14 cellular contexts compared by ENCODE assay signal in genomic region chr1:23451452-23451851, GRCh38. TPM values are rescaled to one million over a fixed set of nuclear protein-coding genes. Genes with fewer than 3 reads are reported as not detected.
DNase-seq lines count a peak whose midpoint lies in the region; ATAC-seq, FAIRE-seq and TF ChIP-seq lines count a peak whose summit lies in the region.
"Had no signal": no experiment of that assay in that cellular context is flagged by ENCODE, and none has a peak within 500 bp of the region (broad histone marks: within the 10 kb centered on the region; RNA-seq: fewer than 3 reads in every experiment).

No MANE protein-coding gene starts in this region.

- no peak for TF ChIP-seq POLR2A in HCT116 (IDR thresholded peaks at IDR 0.05; ENCODE audit: borderline replicate concordance, extremely low read depth, insufficient read depth, insufficient read length)

- no peak for FAIRE-seq in GM19239 (lab: Jason Lieb, UNC)
- FAIRE-seq: endometrium had no signal

- peak overlapping the region; percentile 23; the same call in 1 of the 2 replicates for H3K27ac ChIP-seq in 22Rv1
- no peak overlapping the region for H3K27ac ChIP-seq in HCT116 (ENCODE audit: low read depth, low read length)
- no peak overlapping the region for H3K27ac ChIP-seq in Karpas-422 (ENCODE audit: low read length)
- H3K27ac ChIP-seq: thoracic aorta had no signal

- TF ChIP-seq RAD21 in HCT116 (IDR thresholded peaks at IDR 0.05; ENCODE audit: low read depth) = no peak

- peak; percentile 40 for ATAC-seq in HCT116
- ATAC-seq in effector memory CD8-positive, alpha-beta T cell (replicated peaks) = peak; percentile 6

- peak overlapping the region in 1 of 2 donors; percentile 3 for H3K27ac Mint-ChIP-seq in effector memory CD8-positive, alpha-beta T cell
- H3K27ac Mint-ChIP-seq in nephron progenitor cell = peak overlapping the region; percentile 80
- H3K27ac Mint-ChIP-seq: activated CD4-positive, alpha-beta memory T cell treated with anti-CD3 and anti-CD28 coated beads for 36 hours had no signal

- no peaks in the 10 kb centered on the region for H3K36me3 Mint-ChIP-seq in effector memory CD8-positive, alpha-beta T cell (ENCODE audit: insufficient read depth)
- peaks cover 16% of the 10 kb centered on the region for H3K36me3 Mint-ChIP-seq in nephron progenitor cell (ENCODE audit: low read depth)
- H3K36me3 Mint-ChIP-seq: activated CD4-positive, alpha-beta memory T cell treated with anti-CD3 and anti-CD28 coated beads for 36 hours had no signal

- peaks cover 17 to 37% of the 10 kb centered on the region in 2 donors for H3K27me3 Mint-ChIP-seq in effector memory CD8-positive, alpha-beta T cell
- no peaks in the 10 kb centered on the region for H3K27me3 Mint-ChIP-seq in nephron progenitor cell (ENCODE audit: low read depth, poor library complexity)

- no TSS peak for BruUV-seq in HCT116 (replicated peaks; lab: Mats Ljungman, UMichigan)

- no peaks in the 10 kb centered on the region for H3K9me3 Mint-ChIP-seq in effector memory CD8-positive, alpha-beta T cell
- H3K9me3 Mint-ChIP-seq in nephron progenitor cell = no peaks in the 10 kb centered on the region
- H3K9me3 Mint-ChIP-seq: activated CD4-positive, alpha-beta memory T cell treated with anti-CD3 and anti-CD28 coated beads for 36 hours had no signal

- no peak overlapping the region for H2AFZ ChIP-seq in HCT116 (ENCODE audit: low read depth, low read length, poor library complexity, severe bottlenecking)
- no peak overlapping the region for H2AFZ ChIP-seq in Karpas-422 (ENCODE audit: low read length)

- intact Hi-C loops in HCT116 (cut with micrococcal nuclease) = no loop called here

- POLR2A ChIA-PET in HCT116 (lab: Charles Lee) = interaction anchor here (0.9 kb wide), 1 partner anchor 33 kb away, joined by 4 read pairs; the partner anchor contains the start of gene ASAP3

- CTCF ChIA-PET in HCT116 (lab: Charles Lee) = no interaction called here

- H3K4me2 ChIP-seq in HCT116 (ENCODE audit: low read length) (peak overlapping the region; percentile 60), Karpas-422 (ENCODE audit: low read depth, low read length, poor library complexity, severe bottlenecking) (no peak overlapping the region)

- TF ChIP-seq CTCF in 22Rv1 (IDR thresholded peaks at IDR 0.05) (no peak), HCT116 (IDR thresholded peaks at IDR 0.05 in 2 of 3, conservative IDR thresholded peaks at IDR 0.05 in 1 of 3; ENCODE audit: borderline replicate concordance in 1 of 3, insufficient read depth in 1 of 3, low read depth in 2 of 3, low read length in 2 of 3) (no peak), nephron progenitor cell (IDR thresholded peaks at IDR 0.05) (no peak)

- H3K36me3 ChIP-seq in HCT116 (ENCODE audit: control insufficient read depth in 1 of 2, insufficient read depth in 2 of 2, low read length in 2 of 2) = no peaks in the 10 kb centered on the region
- H3K36me3 ChIP-seq in Karpas-422 (ENCODE audit: insufficient read depth, low read length) = no peaks in the 10 kb centered on the region
- H3K36me3 ChIP-seq: thoracic aorta had no signal

- H3K9me3 ChIP-seq in HCT116 (ENCODE audit: control insufficient read depth in 1 of 2, insufficient read depth in 1 of 2, low read depth in 1 of 2, low read length in 2 of 2) (no peaks in the 10 kb centered on the region), Karpas-422 (ENCODE audit: low read length) (no peaks in the 10 kb centered on the region)
- H3K9me3 ChIP-seq: heart right ventricle, thoracic aorta had no signal

- H3K79me2 ChIP-seq in HCT116 (ENCODE audit: insufficient read depth, low read length) (no peaks in the 10 kb centered on the region), Karpas-422 (ENCODE audit: low read length) (no peaks in the 10 kb centered on the region)

- no peak overlapping the region for H3K4me3 ChIP-seq in HCT116 (replicated peaks in 1 of 2; ENCODE audit: low read depth in 1 of 2, low read length in 2 of 2)
- H3K4me3 ChIP-seq in Karpas-422 (ENCODE audit: low read length) = no peak overlapping the region
- H3K4me3 ChIP-seq: heart right ventricle, thoracic aorta had no signal

- peak overlapping the region; percentile 32 for H3K4me3 Mint-ChIP-seq in effector memory CD8-positive, alpha-beta T cell
- no peak overlapping the region for H3K4me3 Mint-ChIP-seq in nephron progenitor cell
- H3K4me3 Mint-ChIP-seq: activated CD4-positive, alpha-beta memory T cell treated with anti-CD3 and anti-CD28 coated beads for 36 hours had no signal

- no peak for DNase-seq in HCT116 (ENCODE audit: low read depth, low spot score)
- no peak for DNase-seq in effector memory CD8-positive, alpha-beta T cell
- no peak for DNase-seq in nephron progenitor cell
- no peak for DNase-seq in NCI-H1092 treated with DMSO at 0.1 percent for 48 hours (lab: John Stamatoyannopoulos, UW)
- DNase-seq in GM19239 (ENCODE audit: insufficient read length, low spot score) = no peak
- no peak for DNase-seq in Karpas-422
- no peak for DNase-seq in SK-N-DZ (ENCODE audit: low spot score)
- DNase-seq: heart right ventricle, NCI-H1417 treated with DMSO at 0.1 percent for 48 hours, NCI-H446 had no signal

- H3K4me1 ChIP-seq in HCT116 (ENCODE audit: control insufficient read depth in 1 of 2, insufficient read depth in 2 of 2, low read length in 2 of 2) (peaks cover 14 to 21% of the 10 kb centered on the region in 2 experiments), Karpas-422 (ENCODE audit: low read length) (peaks cover 10% of the 10 kb centered on the region)

- H3K4me1 Mint-ChIP-seq in effector memory CD8-positive, alpha-beta T cell (ENCODE audit: low read depth in 2 of 2) = peaks cover 18 to 32% of the 10 kb centered on the region in 2 donors
- H3K4me1 Mint-ChIP-seq in nephron progenitor cell = peaks cover 25% of the 10 kb centered on the region

- RAD21 ChIA-PET in HCT116 (lab: Charles Lee; ENCODE audit: low non-redundant PET in 1 of 2, low total read pairs in 2 of 2, uncharacterized antibody in 2 of 2, unreplicated experiment in 2 of 2) = no interaction called here

- H3K27me3 ChIP-seq in HCT116 (ENCODE audit: insufficient read depth, low read length) (no peaks in the 10 kb centered on the region), Karpas-422 (ENCODE audit: low read length) (no peaks in the 10 kb centered on the region; the same call in 1 of the 2 replicates)
- H3K27me3 ChIP-seq: heart right ventricle had no signal

- H4K20me1 ChIP-seq in HCT116 (ENCODE audit: insufficient read depth) (no peaks in the 10 kb centered on the region), Karpas-422 (ENCODE audit: insufficient read depth, low read depth, low read length) (no peaks in the 10 kb centered on the region)

- H3K9ac ChIP-seq in HCT116 (ENCODE audit: low read length) (peak overlapping the region; percentile 15; the same call in 1 of the 2 replicates), Karpas-422 (ENCODE audit: low read length) (no peak overlapping the region)

- no peaks in the 10 kb centered on the region for H3K9me2 ChIP-seq in HCT116 (ENCODE audit: insufficient read depth)
- H3K9me2 ChIP-seq in Karpas-422 (replicated peaks; ENCODE audit: insufficient read depth, low read length) = no peaks in the 10 kb centered on the region

TF ChIP-seq in HCT116, 20 proteins besides CTCF, POLR2A, EP300 and RAD21:
- TF ChIP-seq JUND (IDR thresholded peaks at IDR 0.05) (no peak), POLR2AphosphoS5 (IDR thresholded peaks at IDR 0.05; ENCODE audit: low read depth, low read length) (no peak), SP1 (IDR thresholded peaks at IDR 0.05; ENCODE audit: low read depth) (no peak)
- TF ChIP-seq, protein P1, sequence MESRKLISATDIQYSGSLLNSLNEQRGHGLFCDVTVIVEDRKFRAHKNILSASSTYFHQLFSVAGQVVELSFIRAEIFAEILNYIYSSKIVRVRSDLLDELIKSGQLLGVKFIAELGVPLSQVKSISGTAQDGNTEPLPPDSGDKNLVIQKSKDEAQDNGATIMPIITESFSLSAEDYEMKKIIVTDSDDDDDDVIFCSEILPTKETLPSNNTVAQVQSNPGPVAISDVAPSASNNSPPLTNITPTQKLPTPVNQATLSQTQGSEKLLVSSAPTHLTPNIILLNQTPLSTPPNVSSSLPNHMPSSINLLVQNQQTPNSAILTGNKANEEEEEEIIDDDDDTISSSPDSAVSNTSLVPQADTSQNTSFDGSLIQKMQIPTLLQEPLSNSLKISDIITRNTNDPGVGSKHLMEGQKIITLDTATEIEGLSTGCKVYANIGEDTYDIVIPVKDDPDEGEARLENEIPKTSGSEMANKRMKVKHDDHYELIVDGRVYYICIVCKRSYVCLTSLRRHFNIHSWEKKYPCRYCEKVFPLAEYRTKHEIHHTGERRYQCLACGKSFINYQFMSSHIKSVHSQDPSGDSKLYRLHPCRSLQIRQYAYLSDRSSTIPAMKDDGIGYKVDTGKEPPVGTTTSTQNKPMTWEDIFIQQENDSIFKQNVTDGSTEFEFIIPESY (IDR thresholded peaks at IDR 0.05; ENCODE audit: extremely low read depth, insufficient replicate concordance, low read length) = no peak
TF ChIP-seq in HCT116: peak in this region for 0.

RNA-seq across cellular contexts. Expression of gene TCEA3, which starts 26.9 kb away (rescaled TPM):
- 3.7 TPM for total RNA-seq in HCT116 (2021; ENCODE audit: unreplicated experiment)
- 4.4 and 4.6 TPM in 2 replicates for polyA plus RNA-seq in HCT116 (2012)
- not detected in 2 replicates for total RNA-seq in Karpas-422 (2014; rRNA removed; shearing (Covaris generic); ENCODE audit: low replicate concordance)
- 3.1 and 3.5 TPM in 2 replicates for polyA plus RNA-seq in SK-N-DZ (2014; cell fraction: cytosol; rRNA removed)
- 1.3 and 7.9 TPM in 2 replicates for polyA plus RNA-seq in SK-N-DZ (2014; cell fraction: nucleus; rRNA removed)

RNA-seq across cellular contexts. Expression of gene ASAP3, which starts 32.5 kb away (rescaled TPM):
- 19.7 TPM for total RNA-seq in HCT116 (2021; ENCODE audit: unreplicated experiment)
- 9.9 and 11.9 TPM in 2 replicates for polyA plus RNA-seq in HCT116 (2012)
- 0.60 and 0.61 TPM in 2 replicates for total RNA-seq in Karpas-422 (2014; rRNA removed; shearing (Covaris generic); ENCODE audit: low replicate concordance)
- 23.6 and 31.0 TPM in 2 replicates for polyA plus RNA-seq in SK-N-DZ (2014; cell fraction: cytosol; rRNA removed)
- 63.4 and 72.7 TPM in 2 replicates for polyA plus RNA-seq in SK-N-DZ (2014; cell fraction: nucleus; rRNA removed)

Comparison
In these comparisons a context has a peak if more than half of its experiments do, and no peak if none do; other contexts are left out.
1. RNA of gene ASAP3, which starts 32.5 kb away (total RNA-seq): 19.7 TPM in HCT116 (single experiment); 0.60 to 0.61 TPM in Karpas-422; every median in the first group is over 10 times any median in the second.